Comparison of ENCODE assay signal across 1 cellular context in the genomic region with DNA sequence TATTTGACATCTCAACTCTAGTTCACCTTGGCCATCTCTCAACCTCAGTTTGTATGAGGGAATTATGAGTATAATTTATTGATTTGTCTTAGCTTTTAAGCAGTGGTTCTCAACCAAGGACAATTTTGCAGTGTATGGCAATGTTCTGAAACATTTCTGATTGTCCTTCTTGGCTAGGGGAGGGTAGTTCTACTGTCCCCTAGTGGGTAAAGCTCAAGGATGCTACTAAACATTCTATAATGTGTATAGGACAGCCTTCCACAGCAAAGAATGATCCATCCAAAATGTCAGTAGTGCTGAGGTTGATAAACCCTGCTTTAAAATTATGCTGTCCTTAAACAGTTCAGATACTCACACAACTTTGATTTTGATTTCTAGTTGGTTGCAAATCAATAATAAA.
TF ChIP-seq lines count a peak whose summit lies in the region.

No MANE protein-coding gene starts in this region.

TF ChIP-seq in IMR-90, 13 proteins besides CTCF, POLR2A, EP300 and RAD21:
- TF ChIP-seq SMC3 (IDR thresholded peaks at IDR 0.05; ENCODE audit: low read depth, low read length) (peak; percentile 29; the same call in 1 of the 2 replicates), USF2 (IDR thresholded peaks at IDR 0.05; ENCODE audit: low read depth, low read length) (no peak)
